11 cellular contexts compared by ENCODE assay signal in genomic region chr3:169940486-169941181, GRCh38. TPM values are rescaled to one million over a fixed set of nuclear protein-coding genes. Genes with fewer than 3 reads are reported as not detected.
DNase-seq lines count a peak whose midpoint lies in the region; ATAC-seq, FAIRE-seq and TF ChIP-seq lines count a peak whose summit lies in the region.
"Had no signal": no experiment of that assay in that cellular context is flagged by ENCODE, and none has a peak within 500 bp of the region (broad histone marks: within the 10 kb centered on the region; RNA-seq: fewer than 3 reads in every experiment).

No MANE protein-coding gene starts in this region.

- H3K27ac Mint-ChIP-seq in WTC11 = no peak overlapping the region
- no peak overlapping the region for H3K27ac Mint-ChIP-seq in activated CD8-positive, alpha-beta T cell treated with anti-CD3 and anti-CD28 coated beads, Interleukin-2, amount 10 ng/mL, durations not matched to agents 7 days and 5 days
- H3K27ac Mint-ChIP-seq in stimulated activated effector memory CD8-positive, alpha-beta T cell treated with anti-CD3 and anti-CD28 coated beads, Interleukin-12 subunit alpha, Interleukin-12 subunit beta, amount 100 ng/mL, for 72 hours = no peak overlapping the region

- peaks cover 17% of the 10 kb centered on the region for H3K9me3 Mint-ChIP-seq in WTC11
- no peaks in the 10 kb centered on the region for H3K9me3 Mint-ChIP-seq in activated CD8-positive, alpha-beta T cell treated with anti-CD3 and anti-CD28 coated beads, Interleukin-2, amount 10 ng/mL, durations not matched to agents 7 days and 5 days (ENCODE audit: insufficient read depth)
- no peaks in the 10 kb centered on the region for H3K9me3 Mint-ChIP-seq in stimulated activated effector memory CD8-positive, alpha-beta T cell treated with anti-CD3 and anti-CD28 coated beads, Interleukin-12 subunit alpha, Interleukin-12 subunit beta, amount 100 ng/mL, for 72 hours
- H3K9me3 Mint-ChIP-seq: central memory CD8-positive, alpha-beta T cell had no signal

- no peak overlapping the region for H3K27ac ChIP-seq in adrenal gland

- no peak for DNase-seq in WTC11 (ENCODE audit: low spot score)
- DNase-seq in activated CD8-positive, alpha-beta T cell treated with anti-CD3 and anti-CD28 coated beads, Interleukin-2, amount 10 ng/mL, durations not matched to agents 7 days and 5 days = no peak
- DNase-seq in stimulated activated effector memory CD8-positive, alpha-beta T cell treated with anti-CD3 and anti-CD28 coated beads, Interleukin-12 subunit alpha, Interleukin-12 subunit beta, amount 100 ng/mL, for 72 hours (ENCODE audit: low spot score in 2 of 2) = no peak
- DNase-seq in adrenal gland = no peak
- DNase-seq: NCI-H526 had no signal

- TF ChIP-seq CTCF in WTC11 (IDR thresholded peaks at IDR 0.05) (no peak), adrenal gland (IDR thresholded peaks at IDR 0.05) (no peak)

- ATAC-seq in GM18868 (IDR thresholded peaks at IDR 0.05; ENCODE audit: unreplicated experiment) (peak; percentile 68), GM21737 (IDR thresholded peaks at IDR 0.05; ENCODE audit: unreplicated experiment) (peak; percentile 72), HG03521 (IDR thresholded peaks at IDR 0.05; ENCODE audit: unreplicated experiment) (peak; percentile 70), WTC11 (no peak)
- no peak for ATAC-seq in activated CD8-positive, alpha-beta T cell treated with anti-CD3 and anti-CD28 coated beads, Interleukin-2, amount 10 ng/mL, durations not matched to agents 7 days and 5 days
- no peak for ATAC-seq in stimulated activated effector memory CD8-positive, alpha-beta T cell treated with anti-CD3 and anti-CD28 coated beads, Interleukin-12 subunit alpha, Interleukin-12 subunit beta, amount 100 ng/mL, for 72 hours

- H3K27me3 Mint-ChIP-seq in WTC11 (ENCODE audit: low read depth) = no peaks in the 10 kb centered on the region
- peaks cover 6% of the 10 kb centered on the region for H3K27me3 Mint-ChIP-seq in activated CD8-positive, alpha-beta T cell treated with anti-CD3 and anti-CD28 coated beads, Interleukin-2, amount 10 ng/mL, durations not matched to agents 7 days and 5 days (ENCODE audit: low read depth)

- H3K4me1 ChIP-seq in adrenal gland (replicated peaks in 1 of 2) = no peaks in the 10 kb centered on the region

- no peaks in the 10 kb centered on the region for H3K36me3 ChIP-seq in adrenal gland (replicated peaks in 1 of 2)

- H3K4me1 Mint-ChIP-seq in WTC11 = peaks cover 9% of the 10 kb centered on the region
- peaks cover 17% of the 10 kb centered on the region for H3K4me1 Mint-ChIP-seq in activated CD8-positive, alpha-beta T cell treated with anti-CD3 and anti-CD28 coated beads, Interleukin-2, amount 10 ng/mL, durations not matched to agents 7 days and 5 days (ENCODE audit: low read depth)
- peaks cover 6% of the 10 kb centered on the region for H3K4me1 Mint-ChIP-seq in stimulated activated effector memory CD8-positive, alpha-beta T cell treated with anti-CD3 and anti-CD28 coated beads, Interleukin-12 subunit alpha, Interleukin-12 subunit beta, amount 100 ng/mL, for 72 hours
- H3K4me1 Mint-ChIP-seq: central memory CD8-positive, alpha-beta T cell had no signal

- WGBS in adrenal gland, 4 donors = 52 to 56% (median 55%) methylated on average over 6 of the region's 6 CpGs

- H3K4me3 Mint-ChIP-seq in WTC11 = no peak overlapping the region
- no peak overlapping the region for H3K4me3 Mint-ChIP-seq in activated CD8-positive, alpha-beta T cell treated with anti-CD3 and anti-CD28 coated beads, Interleukin-2, amount 10 ng/mL, durations not matched to agents 7 days and 5 days
- no peak overlapping the region for H3K4me3 Mint-ChIP-seq in stimulated activated effector memory CD8-positive, alpha-beta T cell treated with anti-CD3 and anti-CD28 coated beads, Interleukin-12 subunit alpha, Interleukin-12 subunit beta, amount 100 ng/mL, for 72 hours
- H3K4me3 Mint-ChIP-seq: central memory CD8-positive, alpha-beta T cell had no signal

- intact Hi-C loops in adrenal gland (cut with DNase I) = no loop called here

- no peaks in the 10 kb centered on the region for H3K27me3 ChIP-seq in adrenal gland

- no peaks in the 10 kb centered on the region for H3K9me3 ChIP-seq in adrenal gland (replicated peaks in 1 of 3)

- H3K4me3 ChIP-seq in adrenal gland = no peak overlapping the region

- peaks cover 5% of the 10 kb centered on the region; the same call in 1 of the 2 replicates for H3K36me3 Mint-ChIP-seq in WTC11
- H3K36me3 Mint-ChIP-seq in activated CD8-positive, alpha-beta T cell treated with anti-CD3 and anti-CD28 coated beads, Interleukin-2, amount 10 ng/mL, durations not matched to agents 7 days and 5 days (ENCODE audit: low read depth) = no peaks in the 10 kb centered on the region
- H3K36me3 Mint-ChIP-seq in stimulated activated effector memory CD8-positive, alpha-beta T cell treated with anti-CD3 and anti-CD28 coated beads, Interleukin-12 subunit alpha, Interleukin-12 subunit beta, amount 100 ng/mL, for 72 hours = no peaks in the 10 kb centered on the region

- CTCF ChIA-PET in WTC11 (lab: Charles Lee) = no interaction called here
- CTCF ChIA-PET in activated CD8-positive, alpha-beta T cell treated with anti-CD3 and anti-CD28 coated beads, Interleukin-2, amount 10 ng/mL, durations not matched to agents 7 days and 5 days (lab: Charles Lee) = interaction anchor here (1.1 kb wide), 1 partner anchor 66 kb away, joined by 4 read pairs; no protein-coding TSS in a partner anchor

- TF ChIP-seq POLR2A in adrenal gland (IDR thresholded peaks at IDR 0.05) = no peak

- peak; percentile 30 for FAIRE-seq in islet of Langerhans (lab: Jason Lieb, UNC)

- POLR2A ChIA-PET in WTC11 (lab: Charles Lee) = no interaction called here
- POLR2A ChIA-PET in activated CD8-positive, alpha-beta T cell treated with anti-CD3 and anti-CD28 coated beads, Interleukin-2, amount 10 ng/mL, durations not matched to agents 7 days and 5 days (lab: Charles Lee) = no interaction called here

TF ChIP-seq in WTC11, 78 proteins besides CTCF, POLR2A, EP300 and RAD21:
- TF ChIP-seq IRF2 (CRISPR knock-in tag; IDR thresholded peaks at IDR 0.05; ENCODE audit: borderline replicate concordance, low read depth) (no peak), ZNF512 (CRISPR knock-in tag; IDR thresholded peaks at IDR 0.05; ENCODE audit: borderline replicate concordance) (no peak), ZNF671 (CRISPR knock-in tag; IDR thresholded peaks at IDR 0.05) (no peak), ARID4B (CRISPR knock-in tag; IDR thresholded peaks at IDR 0.05; ENCODE audit: borderline replicate concordance) (no peak)

RNA-seq across cellular contexts. Expression of gene SEC62, which starts 26.0 kb away (rescaled TPM):
- 51.2 to 61.0 TPM (median 52.5 TPM) in 3 replicates for total RNA-seq in WTC11 (2021)
- total RNA-seq in activated CD8-positive, alpha-beta T cell treated with anti-CD3 and anti-CD28 coated beads, Interleukin-2, amount 10 ng/mL, durations not matched to agents 7 days and 5 days = 10 to 100 TPM; 46.5 to 49.9 TPM
- 100 to 1,000 TPM in 4 of 8 donors, 10 to 100 TPM in 4; 41.1 to 199 (median 96.9) TPM for total RNA-seq in adrenal gland
- 100 to 1,000 TPM; 153 to 267 (median 176) TPM for polyA plus RNA-seq in adrenal gland

RNA-seq across cellular contexts. Expression of gene SAMD7, which starts 29.3 kb away (rescaled TPM):
- total RNA-seq in WTC11 (2021) = not detected in 3 replicates
- not detected for total RNA-seq in activated CD8-positive, alpha-beta T cell treated with anti-CD3 and anti-CD28 coated beads, Interleukin-2, amount 10 ng/mL, durations not matched to agents 7 days and 5 days
- not detected for total RNA-seq in adrenal gland
- not detected for polyA plus RNA-seq in adrenal gland
- total RNA-seq: activated CD8-positive, alpha-beta memory T cell treated with anti-CD3 and anti-CD28 coated beads for 36 hours had no signal

Comparison
In these comparisons a context has a peak if more than half of its experiments do, and no peak if none do; other contexts are left out.
1. ATAC-seq: peak in GM18868 (single experiment), GM21737 (single experiment) and HG03521 (single experiment); none in WTC11 (single experiment), activated CD8-positive, alpha-beta T cell treated with anti-CD3 and anti-CD28 coated beads, Interleukin-2, amount 10 ng/mL, durations not matched to agents 7 days and 5 days (single experiment) and stimulated activated effector memory CD8-positive, alpha-beta T cell treated with anti-CD3 and anti-CD28 coated beads, Interleukin-12 subunit alpha, Interleukin-12 subunit beta, amount 100 ng/mL, for 72 hours (single experiment).